ENCODE assay signal across 8 cellular contexts in the genomic region with DNA sequence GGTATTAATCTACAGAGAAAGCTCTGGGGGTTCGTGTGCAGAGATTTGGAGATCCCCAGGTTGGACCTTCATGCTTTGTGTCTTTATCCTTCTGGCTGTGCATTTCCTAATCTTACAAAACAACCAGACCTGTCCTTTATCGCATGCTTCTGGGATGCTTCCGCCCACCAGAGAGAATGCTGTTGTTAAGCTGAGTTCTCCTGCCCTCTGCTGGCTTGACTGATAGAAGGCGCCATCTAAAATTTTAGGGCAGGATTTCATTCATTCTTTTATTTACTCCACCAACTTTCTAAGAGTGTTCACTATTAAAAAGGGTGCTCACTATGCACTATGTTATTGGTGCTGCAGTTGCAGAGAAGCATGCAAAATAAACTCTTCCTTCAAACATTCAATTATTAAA. TPM values are rescaled to one million over a fixed set of nuclear protein-coding genes. Genes with fewer than 3 reads are reported as not detected.
DNase-seq lines count a peak whose midpoint lies in the region; ATAC-seq, FAIRE-seq and TF ChIP-seq lines count a peak whose summit lies in the region.

No MANE protein-coding gene starts in this region.

- DNase-seq in EH (ENCODE audit: low read depth), result peak; percentile 76
- DNase-seq in HTR-8/SVneo (ENCODE audit: insufficient read length, low spot score), result peak; percentile 37
- no peak for DNase-seq in Peyer's patch
- peak; percentile 45 for DNase-seq in bronchial epithelial cell (ENCODE audit: low read depth)
- DNase-seq in kidney glomerular epithelial cell (lab: John Stamatoyannopoulos, UW), result peak; percentile 87
- peak; percentile 29 for DNase-seq in stimulated activated naive B cell treated with anti-CD40 and anti-IgM and Interleukin-4, amounts not matched to agents 10 μg/mL and 1 μg/mL and 100 μg/mL, for 72 hours
- no peak for DNase-seq in 8988T

- H3K9me3 ChIP-seq in Peyer's patch, result no peaks in the 10 kb centered on the region

- H3K4me1 ChIP-seq in Peyer's patch, result no peaks in the 10 kb centered on the region

- H3K4me1 Mint-ChIP-seq in stimulated activated naive B cell treated with anti-CD40 and anti-IgM and Interleukin-4, amounts not matched to agents 10 μg/mL and 1 μg/mL and 100 μg/mL, for 72 hours, result peaks cover 4 to 6% of the 10 kb centered on the region in 2 donors

- TF ChIP-seq CTCF in Peyer's patch (IDR thresholded peaks at IDR 0.05) (peak in 5 of 6 experiments; percentile 38 to 50 (median 41)), bronchial epithelial cell (IDR thresholded peaks at IDR 0.05; ENCODE audit: insufficient read depth, low read length, severe bottlenecking) (peak; percentile 66)

- H3K9me3 Mint-ChIP-seq in stimulated activated naive B cell treated with anti-CD40 and anti-IgM and Interleukin-4, amounts not matched to agents 10 μg/mL and 1 μg/mL and 100 μg/mL, for 72 hours, result no peaks in the 10 kb centered on the region

- no peaks in the 10 kb centered on the region for H3K27me3 ChIP-seq in Peyer's patch
- H3K27me3 ChIP-seq in bronchial epithelial cell (ENCODE audit: control insufficient read depth, insufficient read depth, low read length), result peaks cover 4% of the 10 kb centered on the region

- no peaks in the 10 kb centered on the region for H3K36me3 Mint-ChIP-seq in stimulated activated naive B cell treated with anti-CD40 and anti-IgM and Interleukin-4, amounts not matched to agents 10 μg/mL and 1 μg/mL and 100 μg/mL, for 72 hours

- H3K27me3 Mint-ChIP-seq in stimulated activated naive B cell treated with anti-CD40 and anti-IgM and Interleukin-4, amounts not matched to agents 10 μg/mL and 1 μg/mL and 100 μg/mL, for 72 hours, result peaks cover 45 to 53% of the 10 kb centered on the region in 2 donors

- no peak for TF ChIP-seq POLR2A in Peyer's patch (IDR thresholded peaks at IDR 0.05)

- ATAC-seq in stimulated activated naive B cell treated with anti-CD40 and anti-IgM and Interleukin-4, amounts not matched to agents 10 μg/mL and 1 μg/mL and 100 μg/mL, for 72 hours (replicated peaks), result peak; percentile 60 to 72
- no peak for ATAC-seq in GM21526 (IDR thresholded peaks at IDR 0.05; ENCODE audit: low FRiP score, unreplicated experiment)

- H3K27ac ChIP-seq in Peyer's patch, result no peak overlapping the region

- no peak overlapping the region for H3K4me3 Mint-ChIP-seq in stimulated activated naive B cell treated with anti-CD40 and anti-IgM and Interleukin-4, amounts not matched to agents 10 μg/mL and 1 μg/mL and 100 μg/mL, for 72 hours

- no peak overlapping the region for H3K27ac Mint-ChIP-seq in stimulated activated naive B cell treated with anti-CD40 and anti-IgM and Interleukin-4, amounts not matched to agents 10 μg/mL and 1 μg/mL and 100 μg/mL, for 72 hours

- no peaks in the 10 kb centered on the region for H3K36me3 ChIP-seq in Peyer's patch
- no peaks in the 10 kb centered on the region for H3K36me3 ChIP-seq in bronchial epithelial cell (ENCODE audit: control insufficient read depth, insufficient read depth, low read length)

- H3K4me3 ChIP-seq in Peyer's patch (no peak overlapping the region), bronchial epithelial cell (ENCODE audit: low read depth, low read length) (no peak overlapping the region)

- FAIRE-seq in HTR-8/SVneo (lab: Jason Lieb, UNC), result peak; percentile 20
- FAIRE-seq in bronchial epithelial cell (lab: Jason Lieb, UNC), result no peak

RNA-seq across cellular contexts. Expression of gene SST, which starts 8.7 kb away (rescaled TPM):
- total RNA-seq in Peyer's patch (10 to 100 TPM; 15.9 to 97.6 (median 46.5) TPM), bronchial epithelial cell (not detected in 2 replicates)

RNA-seq across cellular contexts. Expression of gene RTP2, which starts 23.5 kb away (rescaled TPM):
- total RNA-seq in Peyer's patch, result not detected
- total RNA-seq in bronchial epithelial cell, result not detected in 2 replicates

Comparison
In these comparisons a context has a peak if more than half of its experiments do, and no peak if none do; other contexts are left out.
1. DNase-seq: peak in EH (single experiment), HTR-8/SVneo (single experiment), bronchial epithelial cell (single experiment), kidney glomerular epithelial cell (single experiment) and stimulated activated naive B cell treated with anti-CD40 and anti-IgM and Interleukin-4, amounts not matched to agents 10 μg/mL and 1 μg/mL and 100 μg/mL, for 72 hours (single experiment); none in Peyer's patch (0 of 3) and 8988T (single experiment).
2. RNA of gene SST, which starts 8.7 kb away (total RNA-seq): 15.9 to 97.6 TPM in Peyer's patch; not detected in bronchial epithelial cell; every median in the first group is over 10 times any median in the second.